30 cellular contexts compared by ENCODE assay signal in genomic region chr3:48682786-48683185, GRCh38. TPM values are rescaled to one million over a fixed set of nuclear protein-coding genes. Genes with fewer than 3 reads are reported as not detected.
DNase-seq lines count a peak whose midpoint lies in the region; ATAC-seq and TF ChIP-seq lines count a peak whose summit lies in the region.
"Had no signal": no experiment of that assay in that cellular context is flagged by ENCODE, and none has a peak within 500 bp of the region (broad histone marks: within the 10 kb centered on the region; RNA-seq: fewer than 3 reads in every experiment).

No MANE protein-coding gene starts in this region.

- no peak overlapping the region for H2BK5ac ChIP-seq in neuronal stem cell (ENCODE audit: low read length)

- H2BK12ac ChIP-seq in neuronal stem cell (ENCODE audit: low read length): no peak overlapping the region

- no peaks in the 10 kb centered on the region for H3K27me3 ChIP-seq in CD4-positive, alpha-beta T cell (ENCODE audit: control insufficient read depth, insufficient read depth, low read length)
- no peaks in the 10 kb centered on the region for H3K27me3 ChIP-seq in neuronal stem cell (ENCODE audit: control insufficient read depth in 3 of 3, insufficient read depth in 3 of 3, low read depth in 1 of 3, low read length in 3 of 3)
- no peaks in the 10 kb centered on the region for H3K27me3 ChIP-seq in colonic mucosa
- H3K27me3 ChIP-seq: suprapubic skin had no signal

- H3K9me3 ChIP-seq in CD4-positive, alpha-beta T cell (ENCODE audit: control insufficient read depth, low read length): no peaks in the 10 kb centered on the region
- H3K9me3 ChIP-seq in neuronal stem cell (replicated peaks in 1 of 2; ENCODE audit: control insufficient read depth in 2 of 2, insufficient read depth in 1 of 2, low read depth in 1 of 2, low read length in 2 of 2) (no peaks in the 10 kb centered on the region), colonic mucosa (no peaks in the 10 kb centered on the region)
- H3K9me3 ChIP-seq: suprapubic skin had no signal

- no peak overlapping the region for H4K91ac ChIP-seq in neuronal stem cell (ENCODE audit: low read depth, low read length, poor library complexity)

- no peak overlapping the region for H2AFZ ChIP-seq in neuronal stem cell (ENCODE audit: low read length)

- no peak overlapping the region for H3K4me3 Mint-ChIP-seq in T-helper 1 cell treated with Interleukin-12 subunit alpha and Interleukin-12 subunit beta and Interleukin-4 antibody, amounts not matched to agents 30 μg/mL and 1 μg/mL, for 36 hours
- H3K4me3 Mint-ChIP-seq in CD4-positive, alpha-beta T cell: peak overlapping the region; percentile 35
- H3K4me3 Mint-ChIP-seq: activated naive CD4-positive, alpha-beta T cell treated with anti-CD3 and anti-CD28 coated beads, Interleukin-2, amount 10 ng/mL, durations not matched to agents 7 days and 5 days; CD14-positive monocyte; dendritic cell treated with granulocyte-macrophage colony-stimulating factor and Interleukin-4, amounts not matched to agents 40 ng/mL and 50 ng/mL, for 4 days; endodermal cell; T-helper 2 cell treated with Interferon-gamma antibody and Interleukin-4, amounts not matched to agents 5 μg/mL and 100 μg/mL, for 36 hours had no signal

- no peaks in the 10 kb centered on the region for H3K9me3 Mint-ChIP-seq in T-helper 1 cell treated with Interleukin-12 subunit alpha and Interleukin-12 subunit beta and Interleukin-4 antibody, amounts not matched to agents 30 μg/mL and 1 μg/mL, for 36 hours
- no peaks in the 10 kb centered on the region for H3K9me3 Mint-ChIP-seq in CD4-positive, alpha-beta T cell
- H3K9me3 Mint-ChIP-seq: activated naive CD4-positive, alpha-beta T cell treated with anti-CD3 and anti-CD28 coated beads, Interleukin-2, amount 10 ng/mL, durations not matched to agents 7 days and 5 days; dendritic cell treated with granulocyte-macrophage colony-stimulating factor and Interleukin-4, amounts not matched to agents 40 ng/mL and 50 ng/mL, for 4 days; endodermal cell; T-helper 2 cell treated with Interferon-gamma antibody and Interleukin-4, amounts not matched to agents 5 μg/mL and 100 μg/mL, for 36 hours had no signal

- H3K27ac Mint-ChIP-seq in T-helper 1 cell treated with Interleukin-12 subunit alpha and Interleukin-12 subunit beta and Interleukin-4 antibody, amounts not matched to agents 30 μg/mL and 1 μg/mL, for 36 hours: peak overlapping the region; percentile 13
- H3K27ac Mint-ChIP-seq in CD4-positive, alpha-beta T cell: no peak overlapping the region
- H3K27ac Mint-ChIP-seq: activated naive CD4-positive, alpha-beta T cell treated with anti-CD3 and anti-CD28 coated beads, Interleukin-2, amount 10 ng/mL, durations not matched to agents 7 days and 5 days; endodermal cell; T-helper 2 cell treated with Interferon-gamma antibody and Interleukin-4, amounts not matched to agents 5 μg/mL and 100 μg/mL, for 36 hours had no signal

- no peak overlapping the region for H3K4ac ChIP-seq in neuronal stem cell (ENCODE audit: low read length)

- no peaks in the 10 kb centered on the region for H3K27me3 Mint-ChIP-seq in T-helper 1 cell treated with Interleukin-12 subunit alpha and Interleukin-12 subunit beta and Interleukin-4 antibody, amounts not matched to agents 30 μg/mL and 1 μg/mL, for 36 hours (ENCODE audit: low read depth)
- no peaks in the 10 kb centered on the region for H3K27me3 Mint-ChIP-seq in CD4-positive, alpha-beta T cell
- H3K27me3 Mint-ChIP-seq: activated naive CD4-positive, alpha-beta T cell treated with anti-CD3 and anti-CD28 coated beads, Interleukin-2, amount 10 ng/mL, durations not matched to agents 7 days and 5 days had no signal

- H3K4me2 ChIP-seq in neuronal stem cell (ENCODE audit: insufficient read depth, low read length, poor library complexity, severe bottlenecking): no peak overlapping the region

- DNase-seq in T-helper 1 cell: no peak
- DNase-seq in CD4-positive, alpha-beta T cell: no peak
- DNase-seq in neuronal stem cell (ENCODE audit: low spot score): no peak
- no peak for DNase-seq in stimulated activated CD4-positive, alpha-beta T cell treated with anti-CD3 and anti-CD28 coated beads, Interleukin-4, amount 100 ng/mL, for 1 hour
- DNase-seq in colonic mucosa: no peak
- DNase-seq: 8988T; activated CD4-positive, alpha-beta T cell treated with anti-CD3 and anti-CD28 coated beads for 1 hour; activated CD8-positive, alpha-beta T cell treated with anti-CD3 and anti-CD28 coated beads, Interleukin-2, amount 10 ng/mL, durations not matched to agents 7 days and 5 days; activated naive CD4-positive, alpha-beta T cell treated with anti-CD3 and anti-CD28 coated beads, Interleukin-2, amount 10 ng/mL, durations not matched to agents 7 days and 5 days; anterior cingulate cortex; caudate nucleus; DND-41; endodermal cell; GF-D8; head of caudate nucleus; islet precursor cell; left ventricle myocardium superior; NCI-H1092 treated with DMSO at 0.1 percent for 48 hours; NCI-H1694 treated with DMSO at 0.1 percent for 48 hours; NCI-H2171 treated with DMSO at 0.1 percent for 48 hours; NCI-H510A treated with DMSO at 0.1 percent for 48 hours; stimulated activated naive CD4-positive, alpha-beta T cell treated with Interleukin-2 at 50 U/mL for 16 hours had no signal

- no peak for TF ChIP-seq CTCF in CD4-positive, alpha-beta T cell (IDR thresholded peaks at IDR 0.05)
- TF ChIP-seq CTCF in VCaP (conservative IDR thresholded peaks at IDR 0.05): no peak
- no peak for TF ChIP-seq CTCF in colonic mucosa (IDR thresholded peaks at IDR 0.05)

- no peaks in the 10 kb centered on the region for H3K79me1 ChIP-seq in neuronal stem cell (ENCODE audit: low read depth, low read length)

- no peak overlapping the region for H3K27ac ChIP-seq in CD4-positive, alpha-beta T cell (ENCODE audit: low read depth, low read length)
- H3K27ac ChIP-seq in VCaP (peak overlapping the region; percentile 91; the same call in 1 of the 2 replicates), neuronal stem cell (replicated peaks; ENCODE audit: low read length) (no peak overlapping the region), colonic mucosa (no peak overlapping the region)
- H3K27ac ChIP-seq: suprapubic skin had no signal

- CTCF ChIA-PET in CD4-positive, alpha-beta T cell (lab: Charles Lee): interaction anchor here (0.7 kb wide), 1 partner anchor 57 kb away, joined by 3 read pairs; no protein-coding TSS in a partner anchor

- no peak overlapping the region for H2AK5ac ChIP-seq in neuronal stem cell (ENCODE audit: low read depth, low read length)

- no peak overlapping the region for H3K14ac ChIP-seq in neuronal stem cell (ENCODE audit: low read length)

- H3K4me3 ChIP-seq in neuronal stem cell (ENCODE audit: low read length in 2 of 2) (no peak overlapping the region), colonic mucosa (no peak overlapping the region)
- H3K4me3 ChIP-seq: skin epidermis had no signal

- no peak overlapping the region for H2BK15ac ChIP-seq in neuronal stem cell (ENCODE audit: low read length)

- H3K23ac ChIP-seq in neuronal stem cell (ENCODE audit: low read depth, low read length, poor library complexity): peak overlapping the region; percentile 52

- peaks cover 27% of the 10 kb centered on the region for H3K36me3 Mint-ChIP-seq in T-helper 1 cell treated with Interleukin-12 subunit alpha and Interleukin-12 subunit beta and Interleukin-4 antibody, amounts not matched to agents 30 μg/mL and 1 μg/mL, for 36 hours (ENCODE audit: low read depth)
- H3K36me3 Mint-ChIP-seq in CD4-positive, alpha-beta T cell (ENCODE audit: low read depth): peaks cover 67% of the 10 kb centered on the region

- ATAC-seq in CD4-positive, alpha-beta T cell (ENCODE audit: poor library complexity): no peak
- ATAC-seq in HG03097 (IDR thresholded peaks at IDR 0.05; ENCODE audit: low FRiP score, unreplicated experiment): no peak
- ATAC-seq: activated CD8-positive, alpha-beta T cell treated with anti-CD3 and anti-CD28 coated beads, Interleukin-2, amount 10 ng/mL, durations not matched to agents 7 days and 5 days; left ventricle myocardium superior had no signal

- peak overlapping the region; percentile 30 for H3K9ac ChIP-seq in neuronal stem cell (ENCODE audit: low read depth, low read length, poor library complexity)
- no peak overlapping the region for H3K9ac ChIP-seq in colonic mucosa (ENCODE audit: low read depth in 2 of 2, low read length in 2 of 2)

- H3K18ac ChIP-seq in neuronal stem cell (ENCODE audit: low read length): no peak overlapping the region

- intact Hi-C loops in CD4-positive, alpha-beta T cell (cut with DNase I, micrococcal nuclease): loop anchor here (10.0 kb wide), 2 partner anchors 1168 to 1822 kb away; partner anchors contain the start of genes CACNA2D2 (in 1 of the 2) and ELP6 (in 1 of the 2)
- intact Hi-C loops in colonic mucosa (cut with DNase I): loop anchor here (10.0 kb wide), 1 partner anchor 232 kb away; the partner anchor contains the start of gene ARIH2

- no peak overlapping the region for H4K8ac ChIP-seq in neuronal stem cell (ENCODE audit: low read depth, low read length)

- POLR2A ChIA-PET in CD4-positive, alpha-beta T cell (lab: Charles Lee): no interaction called here

- no peak overlapping the region for H2BK120ac ChIP-seq in neuronal stem cell (ENCODE audit: low read depth, low read length)

- WGBS in neuronal stem cell (ENCODE audit: extremely low coverage in 2 of 2, insufficient read length in 2 of 2, insufficient replicate concordance in 1 of 2), 2 donors: no CpG with 5 or more reads among the region's 9 CpGs

- H3K36me3 ChIP-seq in neuronal stem cell (replicated peaks in 1 of 2; ENCODE audit: control insufficient read depth in 2 of 2, insufficient read depth in 2 of 2, low read length in 2 of 2) (peaks cover 53 to 68% of the 10 kb centered on the region in 2 donors), colonic mucosa (no peaks in the 10 kb centered on the region)

- peaks cover 4 to 9% of the 10 kb centered on the region in 2 donors for H3K4me1 ChIP-seq in neuronal stem cell (ENCODE audit: control insufficient read depth in 2 of 2, insufficient read depth in 1 of 2, low read depth in 1 of 2, low read length in 2 of 2)
- H3K4me1 ChIP-seq in colonic mucosa: peaks cover 19% of the 10 kb centered on the region

- H3K4me1 Mint-ChIP-seq in T-helper 1 cell treated with Interleukin-12 subunit alpha and Interleukin-12 subunit beta and Interleukin-4 antibody, amounts not matched to agents 30 μg/mL and 1 μg/mL, for 36 hours (ENCODE audit: low read depth): peaks cover 25% of the 10 kb centered on the region
- peaks cover 50% of the 10 kb centered on the region for H3K4me1 Mint-ChIP-seq in CD4-positive, alpha-beta T cell (ENCODE audit: low read depth)

RNA-seq across cellular contexts. Expression of gene NCKIPSD, which starts 2.9 kb away (rescaled TPM):
- 10 to 100 TPM in 1 of 2 experiments, 1 to 10 TPM in 1; 9.7 to 10.8 TPM for total RNA-seq in CD4-positive, alpha-beta T cell
- polyA plus RNA-seq in neuronal stem cell (2013, experiment 1 of 2): 17.6 TPM
- polyA plus RNA-seq in neuronal stem cell (2013, experiment 2 of 2): 17.5 TPM
- total RNA-seq in colonic mucosa: 10 to 100 TPM; 24.3 to 29.7 TPM

RNA-seq across cellular contexts. Expression of gene CELSR3, which starts 20.1 kb away (rescaled TPM):
- 1 to 10 TPM; 4.9 to 5.0 TPM for total RNA-seq in CD4-positive, alpha-beta T cell
- polyA plus RNA-seq in neuronal stem cell (2013, experiment 1 of 2): 8.4 TPM
- 8.5 TPM for polyA plus RNA-seq in neuronal stem cell (2013, experiment 2 of 2)
- total RNA-seq in colonic mucosa: 1 to 10 TPM; 1.3 to 2.0 TPM
- polyA plus RNA-seq: CD14-positive monocyte had no signal

RNA-seq across cellular contexts. Expression of gene IP6K2, which starts 34.2 kb away (rescaled TPM):
- 100 to 1,000 TPM in 1 of 2 experiments, 10 to 100 TPM in 1; 97.2 to 121 TPM for total RNA-seq in CD4-positive, alpha-beta T cell
- polyA plus RNA-seq in neuronal stem cell (2013, experiment 1 of 2): 189 TPM
- 187 TPM for polyA plus RNA-seq in neuronal stem cell (2013, experiment 2 of 2)
- 100 to 1,000 TPM; 101 to 134 TPM for total RNA-seq in colonic mucosa

RNA-seq across cellular contexts. Expression of gene SLC26A6, which starts 47.5 kb away (rescaled TPM):
- total RNA-seq in CD4-positive, alpha-beta T cell: 10 to 100 TPM; 13.5 to 14.4 TPM
- polyA plus RNA-seq in neuronal stem cell (2013, experiment 1 of 2): 30.0 TPM
- polyA plus RNA-seq in neuronal stem cell (2013, experiment 2 of 2): 29.9 TPM
- total RNA-seq in colonic mucosa: 100 to 1,000 TPM in 1 of 2 donors, 10 to 100 TPM in 1; 94.9 to 112 TPM
